Comparison of ENCODE assay signal across 8 cellular contexts in the genomic region with DNA sequence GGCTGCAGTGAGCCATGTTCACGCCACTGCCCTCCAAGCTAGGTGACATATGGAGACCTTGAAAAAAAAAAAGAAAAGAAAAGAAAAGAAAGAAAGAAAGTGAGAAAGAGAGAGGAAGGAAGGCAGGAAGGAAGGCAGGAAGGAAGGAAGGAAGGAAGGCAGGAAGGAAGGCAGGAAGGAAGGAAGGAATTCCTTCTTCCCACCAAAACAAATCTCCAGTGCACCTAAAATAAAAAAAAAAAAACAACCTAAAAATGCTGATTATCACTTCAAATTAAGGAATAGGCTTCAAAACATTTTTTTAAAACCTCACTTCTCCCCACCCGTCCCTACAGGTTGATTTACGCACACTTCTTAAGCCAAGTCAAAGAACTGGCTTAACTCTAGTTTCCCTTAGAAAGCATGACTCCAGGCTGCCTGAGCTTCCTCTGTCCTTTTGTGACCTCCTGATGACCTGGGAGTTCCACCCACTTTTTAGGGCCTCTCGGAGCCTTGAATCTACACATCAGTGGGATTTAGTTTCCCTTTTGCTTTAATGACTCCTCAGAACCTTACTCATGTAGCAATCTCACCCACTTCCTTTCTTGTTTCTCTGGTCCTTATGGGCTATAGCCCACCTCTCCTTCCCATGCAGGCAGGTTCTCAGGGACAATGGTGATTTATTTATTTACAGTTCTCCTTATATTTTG. TPM values are rescaled to one million over a fixed set of nuclear protein-coding genes. Genes with fewer than 3 reads are reported as not detected.
A peak's percentile ranks its signal among the peaks of the same experiment; 100 is the strongest.
DNase-seq lines count a peak whose midpoint lies in the region; ATAC-seq and TF ChIP-seq lines count a peak whose summit lies in the region.

No MANE protein-coding gene starts in this region.

- H3K27me3 Mint-ChIP-seq in activated T-helper 1 cell treated with anti-CD3 and anti-CD28 coated beads, Interleukin-12 subunit alpha, Interleukin-12 subunit beta, Interleukin-2, Interleukin-4 antibody, amounts not matched to agents 30 ng/mL and 10 ng/mL and 1 ng/mL, durations not matched to agents 14 hours and 24 hours and 36 hours (ENCODE audit: insufficient read depth) = no peaks in the 10 kb centered on the region
- H3K27me3 Mint-ChIP-seq in nephron progenitor cell (ENCODE audit: low read depth, poor library complexity) (peaks cover 4% of the 10 kb centered on the region), glutamatergic neuron (ENCODE audit: unreplicated experiment) (no peaks in the 10 kb centered on the region)
- peaks cover 1% of the 10 kb centered on the region for H3K27me3 Mint-ChIP-seq in stimulated activated memory B cell treated with anti-CD40 and anti-IgM and Interleukin-4, amounts not matched to agents 10 μg/mL and 1 μg/mL and 100 μg/mL, for 72 hours

- H3K4me1 Mint-ChIP-seq in activated T-helper 1 cell treated with anti-CD3 and anti-CD28 coated beads, Interleukin-12 subunit alpha, Interleukin-12 subunit beta, Interleukin-2, Interleukin-4 antibody, amounts not matched to agents 30 ng/mL and 10 ng/mL and 1 ng/mL, durations not matched to agents 14 hours and 24 hours and 36 hours (ENCODE audit: low read depth) = peaks cover 26% of the 10 kb centered on the region
- peaks cover 66% of the 10 kb centered on the region for H3K4me1 Mint-ChIP-seq in nephron progenitor cell
- H3K4me1 Mint-ChIP-seq in glutamatergic neuron (ENCODE audit: low read depth, unreplicated experiment) = peaks cover 2% of the 10 kb centered on the region
- peaks cover 12% of the 10 kb centered on the region for H3K4me1 Mint-ChIP-seq in stimulated activated memory B cell treated with anti-CD40 and anti-IgM and Interleukin-4, amounts not matched to agents 10 μg/mL and 1 μg/mL and 100 μg/mL, for 72 hours

- ATAC-seq in GM19372 (IDR thresholded peaks at IDR 0.05; ENCODE audit: low read depth, unreplicated experiment) (peak; percentile 69), HG03354 (IDR thresholded peaks at IDR 0.05; ENCODE audit: poor library complexity, severe bottlenecking, unreplicated experiment) (peak; percentile 92), HG02852 (IDR thresholded peaks at IDR 0.05; ENCODE audit: unreplicated experiment) (no peak)
- no peak for ATAC-seq in stimulated activated memory B cell treated with anti-CD40 and anti-IgM and Interleukin-4, amounts not matched to agents 10 μg/mL and 1 μg/mL and 100 μg/mL, for 72 hours

- H3K9me3 Mint-ChIP-seq in activated T-helper 1 cell treated with anti-CD3 and anti-CD28 coated beads, Interleukin-12 subunit alpha, Interleukin-12 subunit beta, Interleukin-2, Interleukin-4 antibody, amounts not matched to agents 30 ng/mL and 10 ng/mL and 1 ng/mL, durations not matched to agents 14 hours and 24 hours and 36 hours = peaks cover 22% of the 10 kb centered on the region
- peaks cover 34% of the 10 kb centered on the region for H3K9me3 Mint-ChIP-seq in nephron progenitor cell
- H3K9me3 Mint-ChIP-seq in glutamatergic neuron (ENCODE audit: unreplicated experiment) = no peaks in the 10 kb centered on the region
- peaks cover 6% of the 10 kb centered on the region for H3K9me3 Mint-ChIP-seq in stimulated activated memory B cell treated with anti-CD40 and anti-IgM and Interleukin-4, amounts not matched to agents 10 μg/mL and 1 μg/mL and 100 μg/mL, for 72 hours

- TF ChIP-seq CTCF in nephron progenitor cell (IDR thresholded peaks at IDR 0.05) (no peak), glutamatergic neuron (IDR thresholded peaks at IDR 0.05; ENCODE audit: partially characterized antibody, unreplicated experiment) (no peak)

- peaks cover 14% of the 10 kb centered on the region for H3K36me3 Mint-ChIP-seq in activated T-helper 1 cell treated with anti-CD3 and anti-CD28 coated beads, Interleukin-12 subunit alpha, Interleukin-12 subunit beta, Interleukin-2, Interleukin-4 antibody, amounts not matched to agents 30 ng/mL and 10 ng/mL and 1 ng/mL, durations not matched to agents 14 hours and 24 hours and 36 hours (ENCODE audit: low read depth)
- H3K36me3 Mint-ChIP-seq in nephron progenitor cell (ENCODE audit: low read depth) (peaks cover 23% of the 10 kb centered on the region), glutamatergic neuron (ENCODE audit: unreplicated experiment) (peaks cover 8% of the 10 kb centered on the region)
- no peaks in the 10 kb centered on the region for H3K36me3 Mint-ChIP-seq in stimulated activated memory B cell treated with anti-CD40 and anti-IgM and Interleukin-4, amounts not matched to agents 10 μg/mL and 1 μg/mL and 100 μg/mL, for 72 hours

- intact Hi-C loops in activated T-helper 1 cell treated with anti-CD3 and anti-CD28 coated beads, Interleukin-12 subunit alpha, Interleukin-12 subunit beta, Interleukin-2, Interleukin-4 antibody, amounts not matched to agents 30 ng/mL and 10 ng/mL and 1 ng/mL, durations not matched to agents 14 hours and 24 hours and 36 hours (cut with micrococcal nuclease) = loop anchor here (1.0 to 5.0 kb wide), 5 partner anchors 19 to 171 kb away; partner anchors contain the start of gene DUSP6

- H3K4me3 Mint-ChIP-seq in activated T-helper 1 cell treated with anti-CD3 and anti-CD28 coated beads, Interleukin-12 subunit alpha, Interleukin-12 subunit beta, Interleukin-2, Interleukin-4 antibody, amounts not matched to agents 30 ng/mL and 10 ng/mL and 1 ng/mL, durations not matched to agents 14 hours and 24 hours and 36 hours = peak overlapping the region; percentile 46
- H3K4me3 Mint-ChIP-seq in nephron progenitor cell = peak overlapping the region; percentile 62
- no peak overlapping the region for H3K4me3 Mint-ChIP-seq in glutamatergic neuron (ENCODE audit: unreplicated experiment)
- no peak overlapping the region for H3K4me3 Mint-ChIP-seq in stimulated activated memory B cell treated with anti-CD40 and anti-IgM and Interleukin-4, amounts not matched to agents 10 μg/mL and 1 μg/mL and 100 μg/mL, for 72 hours

- H3K27ac Mint-ChIP-seq in activated T-helper 1 cell treated with anti-CD3 and anti-CD28 coated beads, Interleukin-12 subunit alpha, Interleukin-12 subunit beta, Interleukin-2, Interleukin-4 antibody, amounts not matched to agents 30 ng/mL and 10 ng/mL and 1 ng/mL, durations not matched to agents 14 hours and 24 hours and 36 hours = peak overlapping the region; percentile 76
- H3K27ac Mint-ChIP-seq in nephron progenitor cell (peak overlapping the region; percentile 99), glutamatergic neuron (ENCODE audit: unreplicated experiment) (no peak overlapping the region)
- H3K27ac Mint-ChIP-seq in stimulated activated memory B cell treated with anti-CD40 and anti-IgM and Interleukin-4, amounts not matched to agents 10 μg/mL and 1 μg/mL and 100 μg/mL, for 72 hours = no peak overlapping the region

- no peak for DNase-seq in activated T-helper 1 cell treated with anti-CD3 and anti-CD28 coated beads, Interleukin-12 subunit alpha, Interleukin-12 subunit beta, Interleukin-2, Interleukin-4 antibody, amounts not matched to agents 30 ng/mL and 10 ng/mL and 1 ng/mL, durations not matched to agents 14 hours and 24 hours and 36 hours (ENCODE audit: low spot score)
- DNase-seq in nephron progenitor cell = no peak
- DNase-seq in NCI-H2227 (lab: John Stamatoyannopoulos, UW; ENCODE audit: unreplicated experiment) = no peak
- no peak for DNase-seq in glutamatergic neuron

RNA-seq across cellular contexts. Expression of gene DUSP6, which starts 18.6 kb away (rescaled TPM):
- total RNA-seq in activated T-helper 1 cell treated with anti-CD3 and anti-CD28 coated beads, Interleukin-12 subunit alpha, Interleukin-12 subunit beta, Interleukin-2, Interleukin-4 antibody, amounts not matched to agents 30 ng/mL and 10 ng/mL and 1 ng/mL, durations not matched to agents 14 hours and 24 hours and 36 hours = 108 and 115 TPM in 2 replicates
- total RNA-seq in glutamatergic neuron (ENCODE audit: unreplicated experiment) = 4.2 TPM

Comparison
In these comparisons a context has a peak if more than half of its experiments do, and no peak if none do; other contexts are left out.
1. ATAC-seq: peak in GM19372 (single experiment) and HG03354 (single experiment); none in HG02852 (single experiment) and stimulated activated memory B cell treated with anti-CD40 and anti-IgM and Interleukin-4, amounts not matched to agents 10 μg/mL and 1 μg/mL and 100 μg/mL, for 72 hours (single experiment).
2. H3K27ac Mint-ChIP-seq: peak in activated T-helper 1 cell treated with anti-CD3 and anti-CD28 coated beads, Interleukin-12 subunit alpha, Interleukin-12 subunit beta, Interleukin-2, Interleukin-4 antibody, amounts not matched to agents 30 ng/mL and 10 ng/mL and 1 ng/mL, durations not matched to agents 14 hours and 24 hours and 36 hours (single experiment) and nephron progenitor cell (single experiment); none in glutamatergic neuron (single experiment) and stimulated activated memory B cell treated with anti-CD40 and anti-IgM and Interleukin-4, amounts not matched to agents 10 μg/mL and 1 μg/mL and 100 μg/mL, for 72 hours (single experiment).
3. H3K4me3 Mint-ChIP-seq: peak in activated T-helper 1 cell treated with anti-CD3 and anti-CD28 coated beads, Interleukin-12 subunit alpha, Interleukin-12 subunit beta, Interleukin-2, Interleukin-4 antibody, amounts not matched to agents 30 ng/mL and 10 ng/mL and 1 ng/mL, durations not matched to agents 14 hours and 24 hours and 36 hours (single experiment) and nephron progenitor cell (single experiment); none in glutamatergic neuron (single experiment) and stimulated activated memory B cell treated with anti-CD40 and anti-IgM and Interleukin-4, amounts not matched to agents 10 μg/mL and 1 μg/mL and 100 μg/mL, for 72 hours (single experiment).
4. RNA of gene DUSP6, which starts 18.6 kb away (total RNA-seq): 108 to 115 TPM in activated T-helper 1 cell treated with anti-CD3 and anti-CD28 coated beads, Interleukin-12 subunit alpha, Interleukin-12 subunit beta, Interleukin-2, Interleukin-4 antibody, amounts not matched to agents 30 ng/mL and 10 ng/mL and 1 ng/mL, durations not matched to agents 14 hours and 24 hours and 36 hours; 4.2 TPM in glutamatergic neuron (single experiment); every median in the first group is over 10 times any median in the second.